In genomic region chr19:7856277-7856581, GRCh38 we compare ENCODE assay signal across 23 cellular contexts. TPM values are rescaled to one million over a fixed set of nuclear protein-coding genes. Genes with fewer than 3 reads are reported as not detected.
DNase-seq lines count a peak whose midpoint lies in the region; ATAC-seq and TF ChIP-seq lines count a peak whose summit lies in the region.
"Had no signal": no experiment of that assay in that cellular context is flagged by ENCODE, and none has a peak within 500 bp of the region (broad histone marks: within the 10 kb centered on the region; RNA-seq: fewer than 3 reads in every experiment).

No MANE protein-coding gene starts in this region.

- DNase-seq in ELF-1 (ENCODE audit: low read depth, low spot score) = peak; percentile 15
- peak; percentile 50 for DNase-seq in NCI-H2227 (lab: John Stamatoyannopoulos, UW; ENCODE audit: unreplicated experiment)
- DNase-seq in osteoblast (ENCODE audit: insufficient read length, low spot score, missing footprints) = peak; percentile 69
- no peak for DNase-seq in SK-N-SH
- DNase-seq in activated gamma-delta T cell (lab: John Stamatoyannopoulos, UW) = no peak
- DNase-seq in NCI-H226 = no peak
- DNase-seq: ACHN; BE2C; C1 segment of cervical spinal cord; CD4-positive, CD25-positive, alpha-beta regulatory T cell; CD8-positive, alpha-beta memory T cell; COR-L47; DMS153; DMS79 treated with DMSO at 0.1 percent for 48 hours; GOT3; H9; KG1 had no signal

- H3K9me3 ChIP-seq in osteoblast (ENCODE audit: low read depth, low read length) = no peaks in the 10 kb centered on the region
- no peaks in the 10 kb centered on the region for H3K9me3 ChIP-seq in SK-N-SH
- H3K9me3 ChIP-seq: BE2C had no signal

- H3K36me3 ChIP-seq in osteoblast (ENCODE audit: insufficient read depth, low read length) (no peaks in the 10 kb centered on the region), SK-N-SH (replicated peaks in 1 of 2; ENCODE audit: control insufficient read depth in 1 of 2, insufficient read depth in 2 of 2, low read length in 1 of 2) (no peaks in the 10 kb centered on the region)
- H3K36me3 ChIP-seq: BE2C had no signal

- H3K27me3 ChIP-seq in osteoblast (ENCODE audit: insufficient read depth, low read length) (no peaks in the 10 kb centered on the region), SK-N-SH (ENCODE audit: insufficient read depth) (no peaks in the 10 kb centered on the region)
- H3K27me3 ChIP-seq: BE2C had no signal

- H3K9me2 ChIP-seq in SK-N-SH = no peaks in the 10 kb centered on the region

- H4K20me1 ChIP-seq in osteoblast (ENCODE audit: insufficient read depth, low read length) (no peaks in the 10 kb centered on the region), SK-N-SH (ENCODE audit: insufficient read depth) (no peaks in the 10 kb centered on the region)

- WGBS in SK-N-SH (ENCODE audit: low lambda C conversion rate) = 79% methylated on average over 10 of the region's 10 CpGs

- H3K4me1 ChIP-seq in osteoblast (ENCODE audit: insufficient read depth, low read length) = no peaks in the 10 kb centered on the region
- H3K4me1 ChIP-seq in SK-N-SH (ENCODE audit: control insufficient read depth in 1 of 2, insufficient read depth in 2 of 2, low read depth in 1 of 2, low read length in 1 of 2) = peaks cover 0 to 5% of the 10 kb centered on the region in 2 experiments; a peak in 1 of 4 replicates
- H3K4me1 ChIP-seq: BE2C had no signal

- no peak overlapping the region for H3K4me2 ChIP-seq in osteoblast (ENCODE audit: insufficient read depth, low read length)
- H3K4me2 ChIP-seq in SK-N-SH = no peak overlapping the region

- no peak for TF ChIP-seq EP300 in SK-N-SH (IDR thresholded peaks at IDR 0.05; ENCODE audit: borderline replicate concordance in 1 of 2, low read depth in 1 of 2, low read length in 1 of 2)

- POLR2A ChIA-PET in SK-N-SH (lab: Yijun Ruan, JAX) = no interaction called here

- no peaks in the 10 kb centered on the region for H3F3A ChIP-seq in SK-N-SH (replicated peaks; ENCODE audit: insufficient read depth)

- H3K9ac ChIP-seq in SK-N-SH = no peak overlapping the region

- H3K27ac ChIP-seq in cingulate gyrus (ENCODE audit: low read depth, low read length) (peak overlapping the region; percentile 19), osteoblast (ENCODE audit: low read depth, low read length) (no peak overlapping the region), SK-N-SH (ENCODE audit: low read depth in 2 of 2, low read length in 1 of 2) (no peak overlapping the region)
- H3K27ac ChIP-seq: HL-60 had no signal

- H3K4me3 ChIP-seq in osteoblast (ENCODE audit: insufficient read depth, low read length) (no peak overlapping the region), SK-N-SH (ENCODE audit: low read depth in 2 of 2, low read length in 1 of 2) (no peak overlapping the region)
- H3K4me3 ChIP-seq: GM12878 had no signal

- CTCF ChIA-PET in SK-N-SH (lab: Yijun Ruan, JAX) = no interaction called here

- H3K79me2 ChIP-seq in osteoblast (ENCODE audit: insufficient read depth, low read length) (no peaks in the 10 kb centered on the region), SK-N-SH (ENCODE audit: insufficient read depth) (no peaks in the 10 kb centered on the region)

- no peak for ATAC-seq in HG03520 (IDR thresholded peaks at IDR 0.05; ENCODE audit: unreplicated experiment)
- ATAC-seq: GM12878 had no signal

- no peak overlapping the region for H2AFZ ChIP-seq in osteoblast (ENCODE audit: low read length)
- no peak overlapping the region for H2AFZ ChIP-seq in SK-N-SH (ENCODE audit: low read depth)

- TF ChIP-seq RAD21 in SK-N-SH (IDR thresholded peaks at IDR 0.05; ENCODE audit: low read length) = no peak

- TF ChIP-seq CTCF in osteoblast (IDR thresholded peaks at IDR 0.05; ENCODE audit: extremely low read depth, low read depth, low read length) = no peak
- no peak for TF ChIP-seq CTCF in SK-N-SH (IDR thresholded peaks at IDR 0.05)

TF ChIP-seq in SK-N-SH, 30 proteins besides CTCF, POLR2A, EP300 and RAD21:
- TF ChIP-seq TCF12 (IDR thresholded peaks at IDR 0.05) (no peak), MAX (IDR thresholded peaks at IDR 0.05; ENCODE audit: low read depth) (no peak), TEAD4 (IDR thresholded peaks at IDR 0.05; ENCODE audit: borderline replicate concordance, insufficient read depth) (no peak), USF2 (IDR thresholded peaks at IDR 0.05; ENCODE audit: borderline replicate concordance, low read depth, low read length) (no peak), PBX3 (IDR thresholded peaks at IDR 0.05) (no peak)
TF ChIP-seq in SK-N-SH: peak in this region for 0.

RNA-seq across cellular contexts. Expression of gene PRR36, which starts 18.0 kb away (rescaled TPM):
- under 0.01 TPM in 1 of 2 replicates, not detected in the other for total RNA-seq in osteoblast
- polyA plus RNA-seq in SK-N-SH (2012; rRNA removed) = 0.10 and 0.18 TPM in 2 replicates
- polyA plus RNA-seq in SK-N-SH (2012; cell fraction: cytosol; rRNA removed) = 0.23 and 0.29 TPM in 2 replicates
- 1.1 and 1.5 TPM in 2 replicates for polyA plus RNA-seq in SK-N-SH (2012; cell fraction: nucleus; rRNA removed)
- total RNA-seq: CD8-positive, alpha-beta memory T cell; GM12878 had no signal
- polyA plus RNA-seq: CD8-positive, alpha-beta memory T cell; IgD-negative memory B cell had no signal

RNA-seq across cellular contexts. Expression of gene EVI5L, which starts 26.2 kb away (rescaled TPM):
- 24.8 and 26.1 TPM in 2 replicates for total RNA-seq in osteoblast
- polyA plus RNA-seq in SK-N-SH (2012; rRNA removed) = 8.5 and 9.7 TPM in 2 replicates
- 4.9 and 8.5 TPM in 2 replicates for polyA plus RNA-seq in SK-N-SH (2012; cell fraction: cytosol; rRNA removed)
- 16.4 and 17.9 TPM in 2 replicates for polyA plus RNA-seq in SK-N-SH (2012; cell fraction: nucleus; rRNA removed)

RNA-seq across cellular contexts. Expression of gene LRRC8E, which starts 32.1 kb away (rescaled TPM):
- 10.5 and 17.4 TPM in 2 replicates for total RNA-seq in osteoblast
- 0.02 and 0.23 TPM in 2 replicates for polyA plus RNA-seq in SK-N-SH (2012; rRNA removed)
- polyA plus RNA-seq in SK-N-SH (2012; cell fraction: cytosol; rRNA removed) = 0.03 and 0.16 TPM in 2 replicates
- polyA plus RNA-seq in SK-N-SH (2012; cell fraction: nucleus; rRNA removed) = 0.08 and 0.15 TPM in 2 replicates
- total RNA-seq: CD4-positive, CD25-positive, alpha-beta regulatory T cell; CD8-positive, alpha-beta memory T cell; G401; GM12878 had no signal
- polyA plus RNA-seq: CD4-positive, CD25-positive, alpha-beta regulatory T cell; CD8-positive, alpha-beta memory T cell; IgD-negative memory B cell had no signal

RNA-seq across cellular contexts. Expression of gene MAP2K7, which starts 47.4 kb away (rescaled TPM):
- 12.4 and 14.8 TPM in 2 replicates for total RNA-seq in osteoblast
- 13.0 and 13.6 TPM in 2 replicates for polyA plus RNA-seq in SK-N-SH (2012; rRNA removed)
- polyA plus RNA-seq in SK-N-SH (2012; cell fraction: cytosol; rRNA removed) = 6.2 and 9.7 TPM in 2 replicates
- polyA plus RNA-seq in SK-N-SH (2012; cell fraction: nucleus; rRNA removed) = 49.6 and 65.3 TPM in 2 replicates

RNA-seq across cellular contexts. Expression of gene TGFBR3L, which starts 58.4 kb away (rescaled TPM):
- total RNA-seq in osteoblast = under 0.01 TPM in 1 of 2 replicates, not detected in the other
- polyA plus RNA-seq in SK-N-SH (2012; rRNA removed) = 0.78 and 0.87 TPM in 2 replicates
- 0.71 and 0.79 TPM in 2 replicates for polyA plus RNA-seq in SK-N-SH (2012; cell fraction: cytosol; rRNA removed)
- polyA plus RNA-seq in SK-N-SH (2012; cell fraction: nucleus; rRNA removed) = 2.3 and 5.0 TPM in 2 replicates
- total RNA-seq: G401 had no signal
- polyA plus RNA-seq: CD4-positive, CD25-positive, alpha-beta regulatory T cell; IgD-negative memory B cell had no signal

Comparison
In these comparisons a context has a peak if more than half of its experiments do, and no peak if none do; other contexts are left out.
1. DNase-seq: peak in ELF-1 (single experiment), NCI-H2227 (single experiment) and osteoblast (single experiment); none in SK-N-SH (single experiment), activated gamma-delta T cell (single experiment) and NCI-H226 (single experiment).